29 cellular contexts compared by ENCODE assay signal in genomic region chr3:62178032-62178431, GRCh38.
DNase-seq lines count a peak whose midpoint lies in the region; ATAC-seq and TF ChIP-seq lines count a peak whose summit lies in the region.
"Had no signal": no experiment of that assay in that cellular context is flagged by ENCODE, and none has a peak within 500 bp of the region (broad histone marks: within the 10 kb centered on the region; RNA-seq: fewer than 3 reads in every experiment).

No MANE protein-coding gene starts in this region.

- H2BK5ac ChIP-seq in neuronal stem cell (ENCODE audit: low read length), result no peak overlapping the region

- H3K36me3 ChIP-seq in HEK293 (ENCODE audit: control insufficient read depth in 2 of 2, insufficient read depth in 1 of 2, low read length in 2 of 2) (no peaks in the 10 kb centered on the region), neuronal stem cell (replicated peaks in 1 of 2; ENCODE audit: control insufficient read depth in 2 of 2, insufficient read depth in 2 of 2, low read length in 2 of 2) (no peaks in the 10 kb centered on the region)
- H3K36me3 ChIP-seq: BE2C had no signal

- H3K4me1 ChIP-seq in HEK293 (ENCODE audit: control insufficient read depth, insufficient read depth, low read length) (no peaks in the 10 kb centered on the region), neuronal stem cell (ENCODE audit: control insufficient read depth in 2 of 2, insufficient read depth in 1 of 2, low read depth in 1 of 2, low read length in 2 of 2) (no peaks in the 10 kb centered on the region)
- H3K4me1 ChIP-seq: A549, BE2C, BLaER1, Caco-2 had no signal

- H3K14ac ChIP-seq in neuronal stem cell (ENCODE audit: low read length), result no peak overlapping the region

- no peak for ATAC-seq in GM19463 (IDR thresholded peaks at IDR 0.05; ENCODE audit: unreplicated experiment)
- ATAC-seq: A549; CD8-positive, alpha-beta T cell had no signal

- H3K79me1 ChIP-seq in neuronal stem cell (ENCODE audit: low read depth, low read length), result no peaks in the 10 kb centered on the region

- no peak overlapping the region for H2BK15ac ChIP-seq in neuronal stem cell (ENCODE audit: low read length)

- no peak overlapping the region for H4K8ac ChIP-seq in neuronal stem cell (ENCODE audit: low read depth, low read length)

- H3K27me3 ChIP-seq in neuronal stem cell (ENCODE audit: control insufficient read depth in 3 of 3, insufficient read depth in 3 of 3, low read depth in 1 of 3, low read length in 3 of 3), result no peaks in the 10 kb centered on the region
- H3K27me3 ChIP-seq: BLaER1; BLaER1 treated with 17β-estradiol and CSF1 and Interleukin-3, amounts not matched to agents 10 nM and 100 nM had no signal

- H2AFZ ChIP-seq in neuronal stem cell (ENCODE audit: low read length), result no peak overlapping the region

- H3K27ac ChIP-seq in HEK293 (ENCODE audit: extremely low read depth, low read depth, low read length), result no peak overlapping the region
- H3K27ac ChIP-seq in neuronal stem cell (replicated peaks; ENCODE audit: low read length), result no peak overlapping the region
- H3K27ac ChIP-seq in RWPE1, result no peak overlapping the region
- H3K27ac ChIP-seq: 22Rv1; A549; BLaER1; BLaER1 treated with 17β-estradiol and CSF1 and Interleukin-3, amounts not matched to agents 10 nM and 100 nM; C4-2B had no signal

- H3K18ac ChIP-seq in neuronal stem cell (ENCODE audit: low read length), result no peak overlapping the region

- TF ChIP-seq CTCF in HEK293 (tag by site-specific recombination; IDR thresholded peaks at IDR 0.05) (no peak), RWPE1 (conservative IDR thresholded peaks at IDR 0.05; ENCODE audit: low read depth) (no peak)

- H2AK5ac ChIP-seq in neuronal stem cell (ENCODE audit: low read depth, low read length), result no peak overlapping the region

- H2BK12ac ChIP-seq in neuronal stem cell (ENCODE audit: low read length), result no peak overlapping the region

- no peak overlapping the region for H3K4me2 ChIP-seq in neuronal stem cell (ENCODE audit: insufficient read depth, low read length, poor library complexity, severe bottlenecking)
- H3K4me2 ChIP-seq: A549, BLaER1 had no signal

- H3K4ac ChIP-seq in neuronal stem cell (ENCODE audit: low read length), result no peak overlapping the region

- H3K23ac ChIP-seq in neuronal stem cell (ENCODE audit: low read depth, low read length, poor library complexity), result no peak overlapping the region

- no peak overlapping the region for H4K91ac ChIP-seq in neuronal stem cell (ENCODE audit: low read depth, low read length, poor library complexity)

- peak overlapping the region; percentile 54 for H3K9ac ChIP-seq in neuronal stem cell (ENCODE audit: low read depth, low read length, poor library complexity)
- H3K9ac ChIP-seq: BLaER1; BLaER1 treated with 17β-estradiol and CSF1 and Interleukin-3, amounts not matched to agents 10 nM and 100 nM had no signal

- H3K4me3 ChIP-seq in HEK293 (ENCODE audit: low read depth, low read length), result no peak overlapping the region
- no peak overlapping the region for H3K4me3 ChIP-seq in neuronal stem cell (ENCODE audit: low read length in 2 of 2)
- H3K4me3 ChIP-seq: A549; BLaER1; BLaER1 treated with 17β-estradiol and CSF1 and Interleukin-3, amounts not matched to agents 10 nM and 100 nM had no signal

- no peaks in the 10 kb centered on the region for H3K9me3 ChIP-seq in HEK293 (ENCODE audit: control insufficient read depth, insufficient read depth, low read depth, low read length)
- no peaks in the 10 kb centered on the region for H3K9me3 ChIP-seq in neuronal stem cell (replicated peaks in 1 of 2; ENCODE audit: control insufficient read depth in 2 of 2, insufficient read depth in 1 of 2, low read depth in 1 of 2, low read length in 2 of 2)
- H3K9me3 ChIP-seq: A549, BE2C, Caco-2 had no signal

- POLR2A ChIA-PET in HEK293 (lab: Yijun Ruan, JAX), result no interaction called here
- POLR2A ChIA-PET in RWPE1 (lab: Yijun Ruan, JAX; ENCODE audit: low non-redundant PET), result no interaction called here

- no peak overlapping the region for H2BK120ac ChIP-seq in neuronal stem cell (ENCODE audit: low read depth, low read length)

- DNase-seq in neuronal stem cell (ENCODE audit: low spot score), result no peak
- DNase-seq in RWPE1 (ENCODE audit: low spot score), result no peak
- DNase-seq: 8988T; ACHN; AML-193; BE2C; C1 segment of cervical spinal cord; Caco-2; Calu3; CD4-positive, alpha-beta memory T cell; CD4-positive, alpha-beta T cell; CD4-positive, CD25-positive, alpha-beta regulatory T cell; CD8-positive, alpha-beta memory T cell; CD8-positive, alpha-beta T cell; COR-L47; DMS 273 treated with DMSO at 0.1 percent for 48 hours; DMS153; DMS53; DMS79; DMS79 treated with DMSO at 0.1 percent for 48 hours; DND-41; EL had no signal

- CTCF ChIA-PET in HEK293 (lab: Yijun Ruan, JAX), result interaction anchor here (0.6 kb wide), 1 partner anchor 644 kb away, joined by 3 read pairs; no protein-coding TSS in a partner anchor
- CTCF ChIA-PET in RWPE1 (lab: Yijun Ruan, JAX), result no interaction called here

TF ChIP-seq in HEK293, 187 proteins besides CTCF, POLR2A, EP300 and RAD21:
- no peak for TF ChIP-seq BCL6B (tag by site-specific recombination; IDR thresholded peaks at IDR 0.05)
- TF ChIP-seq ZNF366 (tag by site-specific recombination; conservative IDR thresholded peaks at IDR 0.05), result peak; percentile 93
